34 cellular contexts compared by ENCODE assay signal in genomic region chr12:95511962-95512361, GRCh38.
"Had no signal": no experiment of that assay in that cellular context is flagged by ENCODE, and none has a peak within 500 bp of the region (broad histone marks: within the 10 kb centered on the region; RNA-seq: fewer than 3 reads in every experiment).

No MANE protein-coding gene starts in this region.

- H3K27ac Mint-ChIP-seq: activated CD4-positive, alpha-beta memory T cell treated with anti-CD3 and anti-CD28 coated beads for 36 hours; activated CD4-positive, alpha-beta T cell treated with anti-CD3 and anti-CD28 coated beads for 36 hours; activated CD4-positive, alpha-beta T cell treated with anti-CD3 and anti-CD28 coated beads, Interleukin-2, amount 10 ng/mL, durations not matched to agents 24 days and 14 days; activated CD8-positive, alpha-beta memory T cell treated with anti-CD3 and anti-CD28 coated beads, Interleukin-2, amount 10 ng/mL, durations not matched to agents 7 days and 5 days; activated CD8-positive, alpha-beta T cell treated with anti-CD3 and anti-CD28 coated beads, Interleukin-2, amount 10 ng/mL, durations not matched to agents 7 days and 5 days; activated naive CD4-positive, alpha-beta T cell treated with anti-CD3 and anti-CD28 coated beads for 36 hours; activated naive CD4-positive, alpha-beta T cell treated with anti-CD3 and anti-CD28 coated beads, Interleukin-2, amount 50 U/mL, for 24 hours; activated T-helper 1 cell treated with anti-CD3 and anti-CD28 coated beads, Interleukin-12 subunit alpha, Interleukin-12 subunit beta, Interleukin-2, Interleukin-4 antibody, amounts not matched to agents 30 ng/mL and 10 ng/mL and 1 ng/mL, durations not matched to agents 14 hours and 24 hours and 36 hours; activated T-helper 2 cell treated with anti-CD3 and anti-CD28 coated beads, Interferon-gamma antibody, Interleukin-2, Interleukin-4, amounts not matched to agents 10 μg/mL and 5 μg/mL and 100 μg/mL, durations not matched to agents 14 hours and 24 hours and 36 hours; T-helper 1 cell treated with Interleukin-12 subunit alpha and Interleukin-12 subunit beta and Interleukin-4 antibody, amounts not matched to agents 30 μg/mL and 1 μg/mL, for 36 hours; T-helper 2 cell treated with Interferon-gamma antibody and Interleukin-4, amounts not matched to agents 5 μg/mL and 100 μg/mL, for 36 hours had no signal

- ATAC-seq: activated CD4-positive, alpha-beta T cell treated with anti-CD3 and anti-CD28 coated beads for 36 hours; activated CD8-positive, alpha-beta memory T cell treated with anti-CD3 and anti-CD28 coated beads, Interleukin-2, amount 10 ng/mL, durations not matched to agents 7 days and 5 days; activated CD8-positive, alpha-beta T cell treated with anti-CD3 and anti-CD28 coated beads, Interleukin-2, amount 10 ng/mL, durations not matched to agents 7 days and 5 days; body of pancreas; gastroesophageal sphincter; heart right ventricle; T-cell had no signal

- H3K9me3 ChIP-seq: adrenal gland, body of pancreas, colonic mucosa, esophagus squamous epithelium, gastroesophageal sphincter, heart right ventricle had no signal

- H3K27me3 ChIP-seq: adrenal gland, body of pancreas, colonic mucosa, esophagus squamous epithelium, gastroesophageal sphincter, heart right ventricle had no signal

- H3K27ac ChIP-seq: adrenal gland, body of pancreas, colonic mucosa, epithelial cell of prostate, esophagus squamous epithelium, gastroesophageal sphincter, heart right ventricle had no signal

- H3K9me3 Mint-ChIP-seq: activated CD4-positive, alpha-beta memory T cell treated with anti-CD3 and anti-CD28 coated beads for 36 hours; activated CD4-positive, alpha-beta T cell treated with anti-CD3 and anti-CD28 coated beads, Interleukin-2, amount 10 ng/mL, durations not matched to agents 24 days and 14 days; activated naive CD4-positive, alpha-beta T cell treated with anti-CD3 and anti-CD28 coated beads for 36 hours; activated naive CD4-positive, alpha-beta T cell treated with anti-CD3 and anti-CD28 coated beads, Interleukin-2, amount 50 U/mL, for 24 hours; activated T-helper 1 cell treated with anti-CD3 and anti-CD28 coated beads, Interleukin-12 subunit alpha, Interleukin-12 subunit beta, Interleukin-2, Interleukin-4 antibody, amounts not matched to agents 30 ng/mL and 10 ng/mL and 1 ng/mL, durations not matched to agents 14 hours and 24 hours and 36 hours; activated T-helper 2 cell treated with anti-CD3 and anti-CD28 coated beads, Interferon-gamma antibody, Interleukin-2, Interleukin-4, amounts not matched to agents 10 μg/mL and 5 μg/mL and 100 μg/mL, durations not matched to agents 14 hours and 24 hours and 36 hours; T-cell; T-helper 1 cell treated with Interleukin-12 subunit alpha and Interleukin-12 subunit beta and Interleukin-4 antibody, amounts not matched to agents 30 μg/mL and 1 μg/mL, for 36 hours; T-helper 2 cell treated with Interferon-gamma antibody and Interleukin-4, amounts not matched to agents 5 μg/mL and 100 μg/mL, for 36 hours had no signal

- H3K4me3 Mint-ChIP-seq: activated CD4-positive, alpha-beta memory T cell treated with anti-CD3 and anti-CD28 coated beads for 36 hours; activated CD4-positive, alpha-beta T cell treated with anti-CD3 and anti-CD28 coated beads for 36 hours; activated CD4-positive, alpha-beta T cell treated with anti-CD3 and anti-CD28 coated beads, Interleukin-2, amount 10 ng/mL, durations not matched to agents 24 days and 14 days; activated CD8-positive, alpha-beta memory T cell treated with anti-CD3 and anti-CD28 coated beads, Interleukin-2, amount 10 ng/mL, durations not matched to agents 7 days and 5 days; activated CD8-positive, alpha-beta T cell treated with anti-CD3 and anti-CD28 coated beads, Interleukin-2, amount 10 ng/mL, durations not matched to agents 7 days and 5 days; activated naive CD4-positive, alpha-beta T cell treated with anti-CD3 and anti-CD28 coated beads for 36 hours; activated naive CD4-positive, alpha-beta T cell treated with anti-CD3 and anti-CD28 coated beads, Interleukin-2, amount 50 U/mL, for 24 hours; activated T-helper 1 cell treated with anti-CD3 and anti-CD28 coated beads, Interleukin-12 subunit alpha, Interleukin-12 subunit beta, Interleukin-2, Interleukin-4 antibody, amounts not matched to agents 30 ng/mL and 10 ng/mL and 1 ng/mL, durations not matched to agents 14 hours and 24 hours and 36 hours; T-cell; T-helper 1 cell treated with Interleukin-12 subunit alpha and Interleukin-12 subunit beta and Interleukin-4 antibody, amounts not matched to agents 30 μg/mL and 1 μg/mL, for 36 hours; T-helper 2 cell treated with Interferon-gamma antibody and Interleukin-4, amounts not matched to agents 5 μg/mL and 100 μg/mL, for 36 hours had no signal

- H3K27me3 Mint-ChIP-seq: activated CD4-positive, alpha-beta memory T cell treated with anti-CD3 and anti-CD28 coated beads for 36 hours; activated CD4-positive, alpha-beta T cell treated with anti-CD3 and anti-CD28 coated beads for 36 hours; activated CD4-positive, alpha-beta T cell treated with anti-CD3 and anti-CD28 coated beads, Interleukin-2, amount 10 ng/mL, durations not matched to agents 24 days and 14 days; activated CD8-positive, alpha-beta memory T cell treated with anti-CD3 and anti-CD28 coated beads, Interleukin-2, amount 10 ng/mL, durations not matched to agents 7 days and 5 days; activated naive CD4-positive, alpha-beta T cell treated with anti-CD3 and anti-CD28 coated beads, Interleukin-2, amount 50 U/mL, for 24 hours; T-cell had no signal

- FAIRE-seq: endometrium, endothelial cell of umbilical vein had no signal

- H3K36me3 ChIP-seq: colonic mucosa had no signal

- H3K4me1 ChIP-seq: colonic mucosa, heart right ventricle had no signal

- DNase-seq: activated CD4-positive, alpha-beta memory T cell treated with anti-CD3 and anti-CD28 coated beads for 36 hours; activated CD4-positive, alpha-beta T cell treated with anti-CD3 and anti-CD28 coated beads for 36 hours; activated CD4-positive, alpha-beta T cell treated with anti-CD3 and anti-CD28 coated beads, Interleukin-2, amount 10 ng/mL, durations not matched to agents 24 days and 14 days; activated CD4-positive, CD25-positive, alpha-beta regulatory T cell; activated CD4-positive, CD25-positive, alpha-beta regulatory T cell treated with anti-CD3 and anti-CD28 coated beads, Interleukin-2, amount 50 U/mL, for 72 hours; activated CD8-positive, alpha-beta memory T cell treated with anti-CD3 and anti-CD28 coated beads, Interleukin-2, amount 10 ng/mL, durations not matched to agents 7 days and 5 days; activated CD8-positive, alpha-beta memory T cell treated with anti-CD3 and anti-CD28 coated beads, Interleukin-2, amount 50 U/mL, for 4 hours; activated CD8-positive, alpha-beta T cell treated with anti-CD3 and anti-CD28 coated beads, Interleukin-2, amount 10 ng/mL, durations not matched to agents 7 days and 5 days; activated effector memory CD4-positive, alpha-beta T cell treated with anti-CD3 and anti-CD28 coated beads, Interleukin-2, amount 50 U/mL, for 16 hours; activated naive CD4-positive, alpha-beta T cell treated with anti-CD3 and anti-CD28 coated beads for 36 hours; activated T-cell treated with anti-CD3 and anti-CD28 coated beads, Interleukin-2, amount 50 U/mL, for 1 hour; activated T-cell treated with anti-CD3 and anti-CD28 coated beads, Interleukin-2, amount 50 U/mL, for 48 hours; adrenal gland; amygdala; aorta; body of pancreas; central memory CD4-positive, alpha-beta T cell; cerebellar nuclear complex; colonic mucosa; effector CD8-positive, alpha-beta T cell; esophagus squamous epithelium; foreskin melanocyte; heart right ventricle; T-cell; T1000 had no signal

- H3K4me3 ChIP-seq: adrenal gland, body of pancreas, colonic mucosa, esophagus squamous epithelium, gastroesophageal sphincter, heart right ventricle had no signal
